ENCODE assay signal across 4 cellular contexts in genomic region chr19:43554317-43554895, GRCh38.
"Had no signal": no experiment of that assay in that cellular context is flagged by ENCODE, and none has a peak within 500 bp of the region (broad histone marks: within the 10 kb centered on the region; RNA-seq: fewer than 3 reads in every experiment).

No MANE protein-coding gene starts in this region.

- H3K27me3 Mint-ChIP-seq: stimulated activated memory B cell treated with anti-CD40 and anti-IgM and Interleukin-4, amounts not matched to agents 10 μg/mL and 1 μg/mL and 100 μg/mL, for 72 hours; T-cell had no signal

- H3K27ac Mint-ChIP-seq: stimulated activated memory B cell treated with anti-CD40 and anti-IgM and Interleukin-4, amounts not matched to agents 10 μg/mL and 1 μg/mL and 100 μg/mL, for 72 hours had no signal

- H3K4me1 Mint-ChIP-seq: nephron had no signal

- H3K9me3 Mint-ChIP-seq: activated naive CD4-positive, alpha-beta T cell treated with anti-CD3 and anti-CD28 coated beads for 36 hours; nephron; stimulated activated memory B cell treated with anti-CD40 and anti-IgM and Interleukin-4, amounts not matched to agents 10 μg/mL and 1 μg/mL and 100 μg/mL, for 72 hours; T-cell had no signal

- H3K4me3 Mint-ChIP-seq: activated naive CD4-positive, alpha-beta T cell treated with anti-CD3 and anti-CD28 coated beads for 36 hours; nephron; stimulated activated memory B cell treated with anti-CD40 and anti-IgM and Interleukin-4, amounts not matched to agents 10 μg/mL and 1 μg/mL and 100 μg/mL, for 72 hours; T-cell had no signal
